27 cellular contexts compared by ENCODE assay signal in the genomic region with DNA sequence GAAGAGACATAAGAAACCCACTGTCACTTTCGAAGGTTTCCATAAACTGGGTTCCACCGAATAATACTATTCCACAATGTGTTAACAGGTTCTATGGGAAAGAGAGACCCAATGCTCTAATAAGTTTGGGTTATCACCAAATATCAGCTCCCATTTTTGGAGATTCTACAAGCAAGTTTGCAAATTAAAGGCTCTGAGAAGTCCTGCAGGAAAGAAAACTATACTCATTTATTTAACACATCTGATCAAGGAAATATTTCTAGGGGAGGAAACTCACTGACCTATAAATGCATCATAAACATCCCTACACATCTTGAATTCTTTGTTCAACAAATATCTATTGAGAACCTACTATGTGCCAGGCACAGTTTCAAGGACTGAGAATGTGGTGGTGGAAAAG.
"Had no signal": no experiment of that assay in that cellular context is flagged by ENCODE, and none has a peak within 500 bp of the region (broad histone marks: within the 10 kb centered on the region; RNA-seq: fewer than 3 reads in every experiment).

No MANE protein-coding gene starts in this region.

- H3K27me3 ChIP-seq: colonic mucosa, foreskin keratinocyte, gastrocnemius medialis had no signal

- H3K4me3 ChIP-seq: colonic mucosa, coronary artery, dorsolateral prefrontal cortex, esophagus muscularis mucosa, esophagus squamous epithelium, gastrocnemius medialis, gastroesophageal sphincter, heart left ventricle, heart right ventricle had no signal

- H3K4me1 ChIP-seq: colonic mucosa, esophagus muscularis mucosa, foreskin keratinocyte, gastrocnemius medialis, gastroesophageal sphincter, heart left ventricle, heart right ventricle had no signal

- DNase-seq: colonic mucosa; cortex of kidney; dorsolateral prefrontal cortex; effector CD4-positive, alpha-beta T cell; effector CD8-positive, alpha-beta T cell; effector memory CD4-positive, alpha-beta T cell; effector memory CD8-positive, alpha-beta T cell; endodermal cell; erythroblast; esophagus squamous epithelium; foreskin fibroblast; foreskin keratinocyte; foreskin melanocyte; gastrocnemius medialis; glutamatergic neuron; head of caudate nucleus; heart left ventricle; heart right ventricle had no signal

- H3K9me3 ChIP-seq: colonic mucosa, esophagus muscularis mucosa, esophagus squamous epithelium, gastrocnemius medialis, gastroesophageal sphincter, heart left ventricle, heart right ventricle had no signal

- ATAC-seq: effector memory CD8-positive, alpha-beta T cell; esophagus mucosa; foreskin keratinocyte; gastrocnemius medialis; gastroesophageal sphincter; heart left ventricle; heart right ventricle had no signal

- H3K36me3 ChIP-seq: colonic mucosa, esophagus muscularis mucosa, esophagus squamous epithelium, gastrocnemius medialis, gastroesophageal sphincter, heart left ventricle, heart right ventricle had no signal

- H3K27ac ChIP-seq: colonic mucosa, coronary artery, dorsolateral prefrontal cortex, epithelial cell of prostate, esophagus muscularis mucosa, esophagus squamous epithelium, foreskin keratinocyte, gastrocnemius medialis, gastroesophageal sphincter, heart left ventricle, heart right ventricle had no signal

- FAIRE-seq: colon, endometrium, endothelial cell of umbilical vein, frontal cortex had no signal
